22 cellular contexts compared by ENCODE assay signal in the genomic region with DNA sequence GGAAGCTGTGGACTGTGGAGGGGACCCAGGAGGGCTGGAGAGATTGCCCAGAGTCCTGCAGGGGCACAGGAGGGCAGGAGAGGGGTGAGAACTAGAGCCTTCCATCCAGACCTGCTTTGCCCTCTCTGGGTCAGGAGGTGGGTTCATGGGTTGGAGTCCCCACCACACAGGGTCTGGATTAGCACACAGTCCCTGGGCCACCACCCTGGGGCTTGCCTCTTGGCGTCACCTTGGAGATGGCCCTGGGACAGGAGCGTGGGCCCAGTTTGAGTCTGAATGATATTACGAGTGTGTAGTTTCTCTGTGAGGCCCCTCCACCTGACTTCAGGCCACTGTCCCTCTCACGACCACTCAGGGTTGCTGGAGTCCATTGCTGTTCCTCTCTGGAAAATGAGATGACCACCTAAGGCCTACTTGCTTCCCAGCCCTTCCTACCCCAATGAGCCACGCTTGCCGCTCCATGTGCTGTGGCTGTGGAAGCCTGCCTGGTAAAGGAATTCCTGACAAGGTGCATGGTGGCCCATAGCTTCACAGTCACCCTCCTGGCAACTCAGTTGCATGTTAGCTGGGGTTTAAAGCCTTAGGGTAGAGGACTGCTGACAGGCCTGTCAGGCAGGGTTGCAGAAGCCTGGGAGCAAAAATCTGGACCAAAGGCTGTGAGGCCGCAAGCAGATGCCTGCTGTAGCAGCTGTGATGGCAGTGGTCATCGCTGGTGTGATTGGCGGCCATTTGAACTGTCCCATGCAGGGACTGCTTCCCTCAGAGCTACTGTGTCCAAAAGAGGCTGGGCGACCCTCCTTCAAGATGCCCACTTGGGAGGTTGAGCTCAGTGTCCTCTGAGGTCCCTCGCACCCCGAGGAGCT. TPM values are rescaled to one million over a fixed set of nuclear protein-coding genes. Genes with fewer than 3 reads are reported as not detected.
DNase-seq lines count a peak whose midpoint lies in the region; ATAC-seq, FAIRE-seq and TF ChIP-seq lines count a peak whose summit lies in the region.
"Had no signal": no experiment of that assay in that cellular context is flagged by ENCODE, and none has a peak within 500 bp of the region (broad histone marks: within the 10 kb centered on the region; RNA-seq: fewer than 3 reads in every experiment).

No MANE protein-coding gene starts in this region.

- FAIRE-seq in urothelium cell line (lab: Jason Lieb, UNC) = peak; percentile 37
- FAIRE-seq: endometrium, K562 had no signal

- ATAC-seq in heart right ventricle = no peak
- no peak for ATAC-seq in Right ventricle myocardium superior (ENCODE audit: poor library complexity)
- no peak for ATAC-seq in GM19023 (IDR thresholded peaks at IDR 0.05; ENCODE audit: unreplicated experiment)
- ATAC-seq in HG02623 (IDR thresholded peaks at IDR 0.05; ENCODE audit: unreplicated experiment) = no peak
- no peak for ATAC-seq in left lobe of liver
- ATAC-seq: activated T-cell treated with anti-CD3 and anti-CD28 coated beads, Interleukin-2, amount 50 U/mL, for 72 hours had no signal

- WGBS in heart right ventricle, 2 donors = 71 to 79% methylated on average over 12 of the region's 12 CpGs

- no peak overlapping the region for H2AFZ ChIP-seq in osteoblast (ENCODE audit: low read length)

- intact Hi-C loops in heart right ventricle (cut with DNase I) = no loop called here
- intact Hi-C loops in Right ventricle myocardium superior (cut with DNase I) = no loop called here

- H4K20me1 ChIP-seq in osteoblast (ENCODE audit: insufficient read depth, low read length) = peaks cover 50% of the 10 kb centered on the region

- no peak overlapping the region for H3K4me3 ChIP-seq in heart right ventricle
- H3K4me3 ChIP-seq in coronary artery = peak overlapping the region; percentile 51
- no peak overlapping the region for H3K4me3 ChIP-seq in osteoblast (ENCODE audit: insufficient read depth, low read length)
- H3K4me3 ChIP-seq: colonic mucosa, K562 had no signal

- peaks cover 35% of the 10 kb centered on the region for H3K79me2 ChIP-seq in osteoblast (ENCODE audit: insufficient read depth, low read length)

- H3K4me1 ChIP-seq in heart right ventricle (peaks cover 47 to 92% (median 84%) of the 10 kb centered on the region in 9 donors), osteoblast (ENCODE audit: insufficient read depth, low read length) (peaks cover 43% of the 10 kb centered on the region)

- no peak for TF ChIP-seq CTCF in heart right ventricle (IDR thresholded peaks at IDR 0.05)
- TF ChIP-seq CTCF in coronary artery (IDR thresholded peaks at IDR 0.05) = no peak
- TF ChIP-seq CTCF in osteoblast (IDR thresholded peaks at IDR 0.05; ENCODE audit: extremely low read depth, low read depth, low read length) = no peak

- no peak for DNase-seq in heart right ventricle
- no peak for DNase-seq in Right ventricle myocardium superior
- DNase-seq in coronary artery (ENCODE audit: low spot score) = no peak
- DNase-seq in osteoblast (ENCODE audit: insufficient read length, low spot score, missing footprints) = peak; percentile 74
- DNase-seq in urothelium cell line (ENCODE audit: low spot score) = no peak
- no peak for DNase-seq in left lobe of liver (ENCODE audit: low spot score)
- DNase-seq: ACHN; activated CD8-positive, alpha-beta memory T cell treated with anti-CD3 and anti-CD28 coated beads for 24 hours; activated T-cell treated with anti-CD3 and anti-CD28 coated beads, Interleukin-2, amount 50 U/mL, for 72 hours; CD4-positive, alpha-beta T cell; GF-D8; HCEC 1CT; hypothalamus; islet precursor cell; mesendoderm; MV-4-11 had no signal

- peak overlapping the region; percentile 20 for H3K4me2 ChIP-seq in osteoblast (ENCODE audit: insufficient read depth, low read length)
- H3K4me2 ChIP-seq: SK-N-SH had no signal

- H3K9me3 ChIP-seq in heart right ventricle (no peaks in the 10 kb centered on the region), osteoblast (ENCODE audit: low read depth, low read length) (no peaks in the 10 kb centered on the region)
- H3K9me3 ChIP-seq: colonic mucosa, SK-N-SH had no signal

- peak overlapping the region in 8 of 10 donors; percentile 25 to 96 (median 74) for H3K27ac ChIP-seq in heart right ventricle
- H3K27ac ChIP-seq in coronary artery = peak overlapping the region; percentile 50 to 95
- H3K27ac ChIP-seq in osteoblast (ENCODE audit: low read depth, low read length) = no peak overlapping the region
- H3K27ac ChIP-seq: colonic mucosa had no signal

- peaks cover 0 to 23% (median 0%) of the 10 kb centered on the region in 7 donors for H3K27me3 ChIP-seq in heart right ventricle
- no peaks in the 10 kb centered on the region for H3K27me3 ChIP-seq in osteoblast (ENCODE audit: insufficient read depth, low read length)
- H3K27me3 ChIP-seq: colonic mucosa had no signal

- H3K36me3 ChIP-seq in heart right ventricle (peaks cover 0 to 46% (median 0%) of the 10 kb centered on the region in 9 donors), osteoblast (ENCODE audit: insufficient read depth, low read length) (peaks cover 24% of the 10 kb centered on the region)
- H3K36me3 ChIP-seq: colonic mucosa had no signal

RNA-seq across cellular contexts. Expression of a gene that starts 14.2 kb away (rescaled TPM):
- total RNA-seq in heart right ventricle = 10 to 100 TPM in 9 of 10 donors, 1 to 10 TPM in 1; 8.7 to 33.4 (median 15.2) TPM
- polyA plus RNA-seq in heart right ventricle = 10 to 100 TPM; 35.2 to 45.9 TPM
- 25.8 TPM for total RNA-seq in Right ventricle myocardium superior
- 18.6 and 35.1 TPM in 2 replicates for total RNA-seq in osteoblast
- 28.0 TPM for total RNA-seq in left lobe of liver
- total RNA-seq: activated T-cell treated with anti-CD3 and anti-CD28 coated beads, Interleukin-2, amount 50 U/mL, for 72 hours; CD4-positive, alpha-beta T cell; K562 had no signal
- polyA plus RNA-seq: K562 had no signal
